ENCODE assay signal across 20 cellular contexts in the genomic region with DNA sequence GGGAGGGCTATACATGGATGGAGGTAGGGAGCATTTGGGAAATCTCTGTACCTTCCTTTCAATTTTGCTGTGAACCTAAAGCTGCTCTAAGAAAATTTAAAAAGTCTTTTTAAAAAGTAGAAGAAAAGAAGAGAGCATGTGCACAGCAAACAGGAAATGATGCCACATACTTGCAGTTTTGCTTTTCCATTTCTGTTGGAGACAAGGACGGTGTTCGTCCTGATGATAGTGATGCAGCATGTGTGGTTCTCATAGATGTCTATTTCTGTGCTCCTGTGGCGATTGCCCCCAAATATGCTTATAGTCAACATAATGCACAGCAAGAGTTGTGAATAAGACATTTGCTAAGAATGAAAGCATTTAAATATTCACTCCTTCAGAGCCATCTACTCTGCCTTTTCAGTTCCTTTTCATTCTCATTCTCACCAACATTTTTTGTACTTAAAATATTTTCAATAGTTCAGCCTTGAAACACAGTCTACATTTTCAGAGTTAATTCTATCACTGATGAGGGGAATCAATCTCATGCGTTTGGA.
DNase-seq lines count a peak whose midpoint lies in the region; ATAC-seq, FAIRE-seq and TF ChIP-seq lines count a peak whose summit lies in the region.
"Had no signal": no experiment of that assay in that cellular context is flagged by ENCODE, and none has a peak within 500 bp of the region (broad histone marks: within the 10 kb centered on the region; RNA-seq: fewer than 3 reads in every experiment).

No MANE protein-coding gene starts in this region.

- H3K36me3 Mint-ChIP-seq in T-helper 2 cell treated with Interferon-gamma antibody and Interleukin-4, amounts not matched to agents 5 μg/mL and 100 μg/mL, for 36 hours (ENCODE audit: low read depth) = peaks cover 69% of the 10 kb centered on the region
- H3K36me3 Mint-ChIP-seq: mesothelial cell of epicardium had no signal

- H2BK5ac ChIP-seq in neuronal stem cell (ENCODE audit: low read length) = no peak overlapping the region

- H4K20me1 ChIP-seq in endothelial cell of umbilical vein (replicated peaks; ENCODE audit: control insufficient read depth, extremely low read depth, insufficient read depth, low read length) = no peaks in the 10 kb centered on the region

- CTCF ChIA-PET in endothelial cell of umbilical vein (lab: Charles Lee) = interaction anchor here (2.5 kb wide), 1 partner anchor 63 kb away, joined by 16 read pairs; no protein-coding TSS in a partner anchor

- no peak overlapping the region for H2BK12ac ChIP-seq in neuronal stem cell (ENCODE audit: low read length)

- no peak for DNase-seq in T-helper 2 cell treated with Interferon-gamma antibody and Interleukin-4, amounts not matched to agents 5 μg/mL and 100 μg/mL, for 36 hours (ENCODE audit: low spot score)
- DNase-seq in T-helper 2 cell (no peak), GM06990 (ENCODE audit: extremely low read depth, insufficient read length) (no peak), endothelial cell of umbilical vein (ENCODE audit: low read depth, low spot score) (no peak), neuronal stem cell (ENCODE audit: low spot score) (no peak), left colon (no peak)
- DNase-seq: heart right ventricle, kidney, NCI-H2029 treated with DMSO at 0.1 percent for 48 hours, NCI-H510A treated with DMSO at 0.1 percent for 48 hours, PC-3 had no signal

- WGBS in neuronal stem cell (ENCODE audit: extremely low coverage in 2 of 2, insufficient read length in 2 of 2, insufficient replicate concordance in 1 of 2), 2 donors = no CpG with 5 or more reads among the region's 4 CpGs

- H3K4me2 ChIP-seq in endothelial cell of umbilical vein (ENCODE audit: insufficient read depth, low read length) = no peak overlapping the region
- H3K4me2 ChIP-seq in neuronal stem cell (ENCODE audit: insufficient read depth, low read length, poor library complexity, severe bottlenecking) = no peak overlapping the region

- peak overlapping the region; percentile 94 for H3K27ac Mint-ChIP-seq in T-helper 2 cell treated with Interferon-gamma antibody and Interleukin-4, amounts not matched to agents 5 μg/mL and 100 μg/mL, for 36 hours
- H3K27ac Mint-ChIP-seq: brain had no signal

- POLR2A ChIA-PET in endothelial cell of umbilical vein (lab: Charles Lee) = no interaction called here

- BruUV-seq in endothelial cell of umbilical vein (replicated peaks; lab: Mats Ljungman, UMichigan) = no TSS peak

- peaks cover 5% of the 10 kb centered on the region for H3K9me3 Mint-ChIP-seq in T-helper 2 cell treated with Interferon-gamma antibody and Interleukin-4, amounts not matched to agents 5 μg/mL and 100 μg/mL, for 36 hours

- no peaks in the 10 kb centered on the region for H3K27me3 Mint-ChIP-seq in T-helper 2 cell treated with Interferon-gamma antibody and Interleukin-4, amounts not matched to agents 5 μg/mL and 100 μg/mL, for 36 hours (ENCODE audit: low read depth)
- H3K27me3 Mint-ChIP-seq: brain had no signal

- H3K4me3 ChIP-seq in GM06990 (replicated peaks; ENCODE audit: low read depth, low read length) (peak overlapping the region; percentile 46; the same call in 1 of the 2 replicates), endothelial cell of umbilical vein (replicated peaks in 1 of 3; ENCODE audit: insufficient read depth in 1 of 3, low read depth in 1 of 3, low read length in 3 of 3) (no peak overlapping the region), neuronal stem cell (ENCODE audit: low read length in 2 of 2) (no peak overlapping the region)
- H3K4me3 ChIP-seq: heart right ventricle, tibial nerve had no signal

- peaks cover 57% of the 10 kb centered on the region for H3K4me1 ChIP-seq in endothelial cell of umbilical vein (ENCODE audit: control insufficient read depth, extremely low read depth, insufficient read depth, low read length)
- H3K4me1 ChIP-seq in neuronal stem cell (ENCODE audit: control insufficient read depth in 2 of 2, insufficient read depth in 1 of 2, low read depth in 1 of 2, low read length in 2 of 2) = no peaks in the 10 kb centered on the region

- no peak overlapping the region for H3K18ac ChIP-seq in neuronal stem cell (ENCODE audit: low read length)

- no peak overlapping the region for H2BK120ac ChIP-seq in neuronal stem cell (ENCODE audit: low read depth, low read length)

- H3K27me3 ChIP-seq in GM06990 (replicated peaks; ENCODE audit: control insufficient read depth, insufficient read depth, low read length) (no peaks in the 10 kb centered on the region), endothelial cell of umbilical vein (ENCODE audit: control insufficient read depth in 2 of 2, insufficient read depth in 2 of 2, low read length in 2 of 2) (no peaks in the 10 kb centered on the region), neuronal stem cell (ENCODE audit: control insufficient read depth in 3 of 3, insufficient read depth in 3 of 3, low read depth in 1 of 3, low read length in 3 of 3) (no peaks in the 10 kb centered on the region)
- H3K27me3 ChIP-seq: heart right ventricle, tibial nerve had no signal

- TF ChIP-seq CTCF in GM06990 (IDR thresholded peaks at IDR 0.05; ENCODE audit: insufficient read depth, low read length, poor library complexity, severe bottlenecking) (no peak), VCaP (conservative IDR thresholded peaks at IDR 0.05) (no peak), endothelial cell of umbilical vein (IDR thresholded peaks at IDR 0.05; ENCODE audit: extremely low read depth in 1 of 2, insufficient read depth in 1 of 2, low read depth in 1 of 2, low read length in 2 of 2) (no peak)

- H4K91ac ChIP-seq in neuronal stem cell (ENCODE audit: low read depth, low read length, poor library complexity) = no peak overlapping the region

- no peaks in the 10 kb centered on the region for H3K9me3 ChIP-seq in endothelial cell of umbilical vein (replicated peaks; ENCODE audit: control insufficient read depth, insufficient read depth, low read length)
- no peaks in the 10 kb centered on the region for H3K9me3 ChIP-seq in neuronal stem cell (replicated peaks in 1 of 2; ENCODE audit: control insufficient read depth in 2 of 2, insufficient read depth in 1 of 2, low read depth in 1 of 2, low read length in 2 of 2)
- H3K9me3 ChIP-seq: heart right ventricle, tibial nerve had no signal

- no peak overlapping the region for H4K8ac ChIP-seq in neuronal stem cell (ENCODE audit: low read depth, low read length)

- peak overlapping the region; percentile 63 for H3K4me3 Mint-ChIP-seq in T-helper 2 cell treated with Interferon-gamma antibody and Interleukin-4, amounts not matched to agents 5 μg/mL and 100 μg/mL, for 36 hours
- H3K4me3 Mint-ChIP-seq: brain, mesothelial cell of epicardium had no signal

- H3K9ac ChIP-seq in endothelial cell of umbilical vein (replicated peaks; ENCODE audit: extremely low read depth, insufficient read depth, low read length) (no peak overlapping the region), neuronal stem cell (ENCODE audit: low read depth, low read length, poor library complexity) (no peak overlapping the region)

- ATAC-seq in left colon = no peak
- no peak for ATAC-seq in HG02884 (IDR thresholded peaks at IDR 0.05; ENCODE audit: unreplicated experiment)
- ATAC-seq: HCT116, sciatic nerve had no signal

- no peak overlapping the region for H3K14ac ChIP-seq in neuronal stem cell (ENCODE audit: low read length)

- no peak overlapping the region for H3K4ac ChIP-seq in neuronal stem cell (ENCODE audit: low read length)

- no peak for TF ChIP-seq POLR2A in endothelial cell of umbilical vein (IDR thresholded peaks at IDR 0.05; ENCODE audit: low read depth, low read length)

- intact Hi-C loops in endothelial cell of umbilical vein (cut with micrococcal nuclease) = no loop called here
- intact Hi-C loops in left colon (cut with DNase I, micrococcal nuclease) = no loop called here

- dilution Hi-C loops in endothelial cell of umbilical vein (cut with MboI; ENCODE audit: extremely low pct_ligation_motif_present, low sequenced_read_pairs) = no loop called here

- H3K4me1 Mint-ChIP-seq in T-helper 2 cell treated with Interferon-gamma antibody and Interleukin-4, amounts not matched to agents 5 μg/mL and 100 μg/mL, for 36 hours (ENCODE audit: low read depth) = peaks cover 70% of the 10 kb centered on the region
- H3K4me1 Mint-ChIP-seq: brain had no signal

- peaks cover 37% of the 10 kb centered on the region for H3K79me2 ChIP-seq in endothelial cell of umbilical vein (ENCODE audit: control insufficient read depth, insufficient read depth, low read length)

- no peak overlapping the region for H3K23ac ChIP-seq in neuronal stem cell (ENCODE audit: low read depth, low read length, poor library complexity)

- H3K36me3 ChIP-seq in GM06990 (ENCODE audit: control insufficient read depth, insufficient read depth, low read length) = no peaks in the 10 kb centered on the region
- H3K36me3 ChIP-seq in endothelial cell of umbilical vein (ENCODE audit: control insufficient read depth in 2 of 2, extremely low read depth in 1 of 2, insufficient read depth in 2 of 2, low read length in 2 of 2) = peaks cover 0 to 7% of the 10 kb centered on the region in 2 experiments
- no peaks in the 10 kb centered on the region for H3K36me3 ChIP-seq in neuronal stem cell (replicated peaks in 1 of 2; ENCODE audit: control insufficient read depth in 2 of 2, insufficient read depth in 2 of 2, low read length in 2 of 2)

- H2BK15ac ChIP-seq in neuronal stem cell (ENCODE audit: low read length) = no peak overlapping the region

- H3K27ac ChIP-seq in VCaP = peak overlapping the region; percentile 51
- H3K27ac ChIP-seq in endothelial cell of umbilical vein (ENCODE audit: insufficient read depth, low read depth, low read length) = peak overlapping the region; percentile 54
- H3K27ac ChIP-seq in neuronal stem cell (replicated peaks; ENCODE audit: low read length) = no peak overlapping the region
- H3K27ac ChIP-seq: 22Rv1, C4-2B, tibial nerve had no signal

- no peaks in the 10 kb centered on the region for H3K9me1 ChIP-seq in endothelial cell of umbilical vein (replicated peaks; ENCODE audit: control insufficient read depth, extremely low read depth, insufficient read depth, low read length)

- no peak overlapping the region for H2AK5ac ChIP-seq in neuronal stem cell (ENCODE audit: low read depth, low read length)

- FAIRE-seq in endothelial cell of umbilical vein (lab: Jason Lieb, UNC) = peak; percentile 54
- FAIRE-seq: kidney had no signal

- H2AFZ ChIP-seq in endothelial cell of umbilical vein (ENCODE audit: low read depth, low read length) (no peak overlapping the region), neuronal stem cell (ENCODE audit: low read length) (no peak overlapping the region)

- H3K79me1 ChIP-seq in neuronal stem cell (ENCODE audit: low read depth, low read length) = no peaks in the 10 kb centered on the region

TF ChIP-seq in endothelial cell of umbilical vein, 7 proteins besides CTCF, POLR2A, EP300 and RAD21 (continues in another document):
- TF ChIP-seq FOS (IDR thresholded peaks at IDR 0.05; ENCODE audit: borderline replicate concordance, insufficient read depth, low read length) = no peak
- no peak for TF ChIP-seq MYC (IDR thresholded peaks at IDR 0.05; ENCODE audit: low read depth, low read length)
- TF ChIP-seq, protein P1, sequence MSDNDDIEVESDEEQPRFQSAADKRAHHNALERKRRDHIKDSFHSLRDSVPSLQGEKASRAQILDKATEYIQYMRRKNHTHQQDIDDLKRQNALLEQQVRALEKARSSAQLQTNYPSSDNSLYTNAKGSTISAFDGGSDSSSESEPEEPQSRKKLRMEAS (IDR thresholded peaks at IDR 0.05; ENCODE audit: insufficient read depth, insufficient read length) = no peak
- no peak for TF ChIP-seq GATA2 (IDR thresholded peaks at IDR 0.05; ENCODE audit: insufficient read depth, insufficient read length, low read depth, low read length)
